ENCODE assay signal across 1 cellular context in genomic region chr11:85627998-85628770, GRCh38.
TF ChIP-seq lines count a peak whose summit lies in the region.

TMEM126B (plus strand) TSS chr11:85628593; CDS start chr11:85628608, 15 bp downstream.

TF ChIP-seq in K562, 482 proteins besides CTCF, POLR2A, EP300 and RAD21 (continued from another document and continues in another):
- TF ChIP-seq AFF4 (CRISPR knock-in tag; IDR thresholded peaks at IDR 0.05) (peak; percentile 22; the same call in 1 of the 2 replicates), LCOR (CRISPR knock-in tag; IDR thresholded peaks at IDR 0.05) (peak; percentile 78; the same call in 1 of the 2 replicates), HMBOX1 (IDR thresholded peaks at IDR 0.05) (peak; percentile 7; the same call in 1 of the 2 replicates), RB1 (IDR thresholded peaks at IDR 0.05; ENCODE audit: low read depth) (peak; percentile 91), TAF1 (IDR thresholded peaks at IDR 0.05; ENCODE audit: control insufficient read depth, extremely low read depth, insufficient read depth, low read length, severe bottlenecking) (peak; percentile 87), GABPA (tag; conservative IDR thresholded peaks at IDR 0.05; ENCODE audit: low read depth) (peak; percentile 49; the same call in 1 of the 2 replicates), RBM15 (IDR thresholded peaks at IDR 0.05; ENCODE audit: insufficient read depth, low read length) (no peak), ZNF740 (CRISPR knock-in tag; IDR thresholded peaks at IDR 0.05) (no peak), ZNF740 (tag; IDR thresholded peaks at IDR 0.05) (no peak), POLR2H (tag; IDR thresholded peaks at IDR 0.05; ENCODE audit: low read depth) (peak; percentile 83), TAF7 (tag; IDR thresholded peaks at IDR 0.05) (peak; percentile 70), ZNF253 (CRISPR knock-in tag; conservative IDR thresholded peaks at IDR 0.05) (no peak), TEAD2 (tag; IDR thresholded peaks at IDR 0.05) (no peak), TRIM24 (IDR thresholded peaks at IDR 0.05) (no peak), TEAD4 (IDR thresholded peaks at IDR 0.05; ENCODE audit: low read length) (peak; percentile 48; the same call in 1 of the 2 replicates), TEAD4 (CRISPR knock-in tag; IDR thresholded peaks at IDR 0.05; ENCODE audit: borderline replicate concordance) (no peak), NFRKB (IDR thresholded peaks at IDR 0.05; ENCODE audit: low read depth) (peak; percentile 90), PML (IDR thresholded peaks at IDR 0.05; ENCODE audit: low read length) (peak; percentile 72; the same call in 1 of the 2 replicates), HMGXB4 (CRISPR knock-in tag; IDR thresholded peaks at IDR 0.05) (0 out of 2 replicates have a peak, but pooled peaks have one; percentile 53), KLF6 (CRISPR knock-in tag; IDR thresholded peaks at IDR 0.05; ENCODE audit: borderline replicate concordance) (no peak), PBX2 (CRISPR knock-in tag; IDR thresholded peaks at IDR 0.05; ENCODE audit: low read depth) (peak; percentile 52), PBX2 (tag; conservative IDR thresholded peaks at IDR 0.05; ENCODE audit: low read depth) (peak; percentile 96), MTA1 (IDR thresholded peaks at IDR 0.05; ENCODE audit: borderline replicate concordance) (peak; percentile 38; the same call in 1 of the 2 replicates), SRSF1 (IDR thresholded peaks at IDR 0.05; ENCODE audit: low read depth, low read length) (no peak), MITF (IDR thresholded peaks at IDR 0.05) (peak; percentile 95), GTF2F1 (IDR thresholded peaks at IDR 0.05; ENCODE audit: low read depth, low read length) (0 out of 2 replicates have a peak, but pooled peaks have one; percentile 28), ZNF717 (CRISPR knock-in tag; IDR thresholded peaks at IDR 0.05) (no peak), HLTF (IDR thresholded peaks at IDR 0.05) (peak; percentile 66; the same call in 1 of the 2 replicates), TOE1 (IDR thresholded peaks at IDR 0.05; ENCODE audit: borderline replicate concordance) (peak; percentile 87; the same call in 1 of the 2 replicates), TOE1 (CRISPR knock-in tag; IDR thresholded peaks at IDR 0.05; ENCODE audit: borderline replicate concordance, low read depth) (no peak), UBTF (IDR thresholded peaks at IDR 0.05; ENCODE audit: borderline replicate concordance in 1 of 2, low read depth in 2 of 2, low read length in 2 of 2) (0 out of 4 replicates have a peak, but pooled peaks of 1 of the 2 experiments have one; percentile 24), PHF21A (IDR thresholded peaks at IDR 0.05; ENCODE audit: borderline replicate concordance, low read depth) (0 out of 2 replicates have a peak, but pooled peaks have one; percentile 17), ZNF395 (CRISPR knock-in tag; IDR thresholded peaks at IDR 0.05) (peak; percentile 29; the same call in 1 of the 2 replicates), GTF2A2 (tag; IDR thresholded peaks at IDR 0.05) (no peak), ZNF449 (CRISPR knock-in tag; IDR thresholded peaks at IDR 0.05) (no peak), CREBBP (IDR thresholded peaks at IDR 0.05; ENCODE audit: low read depth, low read length) (no peak), ZFX (CRISPR knock-in tag; IDR thresholded peaks at IDR 0.05) (peak; percentile 65), SMARCE1 (IDR thresholded peaks at IDR 0.05) (0 out of 2 replicates have a peak, but pooled peaks have one; percentile 24), SPI1 (IDR thresholded peaks at IDR 0.05; ENCODE audit: borderline replicate concordance, low read depth, low read length) (peak; percentile 57; the same call in 1 of the 2 replicates), KLF1 (tag; IDR thresholded peaks at IDR 0.05) (peak; percentile 92), CC2D1A (IDR thresholded peaks at IDR 0.05) (no peak; the same call in 1 of the 2 replicates), CXXC5 (CRISPR knock-in tag; IDR thresholded peaks at IDR 0.05) (peak; percentile 77), HCFC1 (IDR thresholded peaks at IDR 0.05; ENCODE audit: low read depth, low read length) (peak; percentile 70), ATF6 (CRISPR knock-in tag; IDR thresholded peaks at IDR 0.05) (no peak)
